In the genomic region with DNA sequence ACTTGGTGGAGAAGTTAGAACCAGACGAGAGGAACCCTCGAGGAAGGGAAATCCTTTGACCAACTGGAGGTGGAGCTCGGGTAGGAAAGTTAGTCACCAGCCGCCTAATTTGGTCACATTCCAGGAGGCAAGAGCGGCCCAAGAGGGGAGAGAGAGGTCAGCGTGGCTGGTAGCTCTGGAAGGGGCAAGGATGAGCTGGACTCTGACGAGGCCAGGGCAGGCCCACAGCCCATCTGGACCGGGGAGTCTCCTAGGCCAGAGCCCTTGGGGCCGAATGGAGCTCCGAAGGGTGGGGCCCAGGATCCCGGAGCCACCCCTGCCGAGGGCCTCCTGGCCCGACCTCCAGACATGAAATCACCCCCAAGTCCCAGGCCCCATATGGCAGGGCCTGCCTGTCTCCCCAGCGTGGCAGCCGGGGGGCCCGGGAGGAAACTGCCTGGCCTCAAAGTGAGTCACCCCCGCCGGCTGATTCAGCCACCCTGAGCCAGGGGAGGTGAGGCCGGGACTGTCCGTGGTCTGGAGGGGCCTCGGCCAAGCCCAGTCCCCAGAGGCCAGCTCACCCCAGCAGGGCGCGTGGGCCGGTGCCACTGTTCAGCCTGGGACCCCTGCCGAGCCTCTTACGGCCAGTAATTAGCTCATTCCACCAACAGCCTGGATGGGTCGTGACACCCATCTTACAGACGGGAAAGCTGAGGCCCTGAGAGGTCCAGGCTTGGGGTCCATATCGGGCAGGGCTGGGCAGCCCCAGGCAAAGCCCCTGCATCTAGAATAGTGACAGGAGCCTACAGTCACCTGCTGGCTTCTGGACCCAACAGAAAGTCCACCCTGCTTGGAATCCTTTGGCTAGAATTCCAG, we compare ENCODE assay signal across 8 cellular contexts. TPM values are rescaled to one million over a fixed set of nuclear protein-coding genes. Genes with fewer than 3 reads are reported as not detected.
DNase-seq lines count a peak whose midpoint lies in the region; ATAC-seq, FAIRE-seq and TF ChIP-seq lines count a peak whose summit lies in the region.

No MANE protein-coding gene starts in this region.

- H3K4me3 Mint-ChIP-seq in neural progenitor cell = no peak overlapping the region

- POLR2A ChIA-PET in endothelial cell of umbilical vein (lab: Charles Lee) = interaction anchor here (0.6 kb wide), 1 partner anchor 22 kb away, joined by 3 read pairs; no protein-coding TSS in a partner anchor

- H3K9me3 ChIP-seq in endothelial cell of umbilical vein (replicated peaks; ENCODE audit: control insufficient read depth, insufficient read depth, low read length) = no peaks in the 10 kb centered on the region
- no peaks in the 10 kb centered on the region for H3K9me3 ChIP-seq in neural progenitor cell (ENCODE audit: low read depth)
- H3K9me3 ChIP-seq in effector memory CD4-positive, alpha-beta T cell (ENCODE audit: control insufficient read depth, low read length) = no peaks in the 10 kb centered on the region

- in situ Hi-C loops in Caki2 (cut with HindIII; ENCODE audit: low pct_unique_long_range_greater_than_20kb, low sequenced_read_pairs) = no loop called here

- DNase-seq in Caki2 (ENCODE audit: low read depth) (peak; percentile 87), LHCN-M2 (ENCODE audit: low read depth) (peak; percentile 99), endothelial cell of umbilical vein (ENCODE audit: low read depth, low spot score) (peak; percentile 82), neural progenitor cell (ENCODE audit: low spot score) (no peak), NCI-H345 treated with DMSO at 0.1 percent for 48 hours (lab: John Stamatoyannopoulos, UW; ENCODE audit: unreplicated experiment) (no peak), DMS53 treated with DMSO at 0.1 percent for 48 hours (lab: John Stamatoyannopoulos, UW; ENCODE audit: unreplicated experiment) (no peak)
- DNase-seq in effector memory CD4-positive, alpha-beta T cell = no peak

- H3K9ac ChIP-seq in endothelial cell of umbilical vein (replicated peaks; ENCODE audit: extremely low read depth, insufficient read depth, low read length) = peak overlapping the region; percentile 61
- H3K9ac ChIP-seq in neural progenitor cell = no peak overlapping the region

- H3K79me2 ChIP-seq in endothelial cell of umbilical vein (ENCODE audit: control insufficient read depth, insufficient read depth, low read length) = no peaks in the 10 kb centered on the region
- no peaks in the 10 kb centered on the region for H3K79me2 ChIP-seq in neural progenitor cell (ENCODE audit: low read depth)

- TSS peak; percentile 80 for BruUV-seq in endothelial cell of umbilical vein (replicated peaks; lab: Mats Ljungman, UMichigan)

- H3K9me3 Mint-ChIP-seq in neural progenitor cell = no peaks in the 10 kb centered on the region

- H3K4me3 ChIP-seq in endothelial cell of umbilical vein (replicated peaks in 1 of 3; ENCODE audit: insufficient read depth in 1 of 3, low read depth in 1 of 3, low read length in 3 of 3) (no peak overlapping the region), neural progenitor cell (no peak overlapping the region)
- H3K4me3 ChIP-seq in effector memory CD4-positive, alpha-beta T cell (ENCODE audit: insufficient read depth, low read depth, low read length, poor library complexity, severe bottlenecking) = no peak overlapping the region

- peak overlapping the region; percentile 47 for H2AFZ ChIP-seq in endothelial cell of umbilical vein (ENCODE audit: low read depth, low read length)
- no peak overlapping the region for H2AFZ ChIP-seq in neural progenitor cell (replicated peaks)

- peak; percentile 98 for FAIRE-seq in endothelial cell of umbilical vein (lab: Jason Lieb, UNC)

- ATAC-seq in GM19023 (IDR thresholded peaks at IDR 0.05; ENCODE audit: unreplicated experiment) = no peak

- dilution Hi-C loops in endothelial cell of umbilical vein (cut with MboI; ENCODE audit: extremely low pct_ligation_motif_present, low sequenced_read_pairs) = no loop called here

- no peak overlapping the region for H3K4me2 ChIP-seq in endothelial cell of umbilical vein (ENCODE audit: insufficient read depth, low read length)
- H3K4me2 ChIP-seq in neural progenitor cell = no peak overlapping the region

- H3K9me1 ChIP-seq in endothelial cell of umbilical vein (replicated peaks; ENCODE audit: control insufficient read depth, extremely low read depth, insufficient read depth, low read length) = no peaks in the 10 kb centered on the region

- H3K36me3 ChIP-seq in endothelial cell of umbilical vein (ENCODE audit: control insufficient read depth in 2 of 2, extremely low read depth in 1 of 2, insufficient read depth in 2 of 2, low read length in 2 of 2) (no peaks in the 10 kb centered on the region), neural progenitor cell (no peaks in the 10 kb centered on the region)
- no peaks in the 10 kb centered on the region for H3K36me3 ChIP-seq in effector memory CD4-positive, alpha-beta T cell (ENCODE audit: control insufficient read depth, insufficient read depth, low read length)

- H3K4me1 Mint-ChIP-seq in neural progenitor cell = peaks cover 13% of the 10 kb centered on the region

- no peaks in the 10 kb centered on the region for H3K36me3 Mint-ChIP-seq in neural progenitor cell

- peak overlapping the region; percentile 92 for H3K27ac Mint-ChIP-seq in neural progenitor cell

- TF ChIP-seq CTCF in endothelial cell of umbilical vein (IDR thresholded peaks at IDR 0.05; ENCODE audit: extremely low read depth in 1 of 2, insufficient read depth in 1 of 2, low read depth in 1 of 2, low read length in 2 of 2) = no peak
- no peak for TF ChIP-seq CTCF in neural progenitor cell (IDR thresholded peaks at IDR 0.05)

- H3K27me3 ChIP-seq in endothelial cell of umbilical vein (ENCODE audit: control insufficient read depth in 2 of 2, insufficient read depth in 2 of 2, low read length in 2 of 2) = no peaks in the 10 kb centered on the region
- no peaks in the 10 kb centered on the region for H3K27me3 ChIP-seq in neural progenitor cell
- no peaks in the 10 kb centered on the region for H3K27me3 ChIP-seq in effector memory CD4-positive, alpha-beta T cell (replicated peaks; ENCODE audit: control insufficient read depth, insufficient read depth, low read length, poor library complexity, severe bottlenecking)

- no peaks in the 10 kb centered on the region for H4K20me1 ChIP-seq in endothelial cell of umbilical vein (replicated peaks; ENCODE audit: control insufficient read depth, extremely low read depth, insufficient read depth, low read length)
- H4K20me1 ChIP-seq in neural progenitor cell (ENCODE audit: low read depth) = no peaks in the 10 kb centered on the region

- intact Hi-C loops in endothelial cell of umbilical vein (cut with micrococcal nuclease) = loop anchor here (1.0 kb wide), 1 partner anchor 61 kb away; no protein-coding TSS in a partner anchor

- no peaks in the 10 kb centered on the region for H3F3A ChIP-seq in neural progenitor cell (ENCODE audit: low read depth)

- H3K27me3 Mint-ChIP-seq in neural progenitor cell (ENCODE audit: insufficient read depth, low read depth) = peaks cover 3% of the 10 kb centered on the region

- CTCF ChIA-PET in endothelial cell of umbilical vein (lab: Charles Lee) = interaction anchor here (0.7 to 1.7 kb wide), 14 partner anchors 10 to 330 kb away, joined by 3 to 5 read pairs (median 4); a partner anchor contains a TSS

- H3K4me1 ChIP-seq in endothelial cell of umbilical vein (ENCODE audit: control insufficient read depth, extremely low read depth, insufficient read depth, low read length) (peaks cover 28% of the 10 kb centered on the region), neural progenitor cell (peaks cover 8% of the 10 kb centered on the region)
- H3K4me1 ChIP-seq in effector memory CD4-positive, alpha-beta T cell (ENCODE audit: control insufficient read depth, insufficient read depth, low read length, poor library complexity, severe bottlenecking) = no peaks in the 10 kb centered on the region

- no peak for TF ChIP-seq POLR2A in endothelial cell of umbilical vein (IDR thresholded peaks at IDR 0.05; ENCODE audit: low read depth, low read length)

- H3K27ac ChIP-seq in endothelial cell of umbilical vein (ENCODE audit: insufficient read depth, low read depth, low read length) (peak overlapping the region; percentile 87), neural progenitor cell (no peak overlapping the region)
- H3K27ac ChIP-seq in effector memory CD4-positive, alpha-beta T cell (ENCODE audit: insufficient read depth, low read length, poor library complexity, severe bottlenecking) = no peak overlapping the region

TF ChIP-seq in endothelial cell of umbilical vein, 7 proteins besides CTCF, POLR2A, EP300 and RAD21:
- TF ChIP-seq, protein P1, sequence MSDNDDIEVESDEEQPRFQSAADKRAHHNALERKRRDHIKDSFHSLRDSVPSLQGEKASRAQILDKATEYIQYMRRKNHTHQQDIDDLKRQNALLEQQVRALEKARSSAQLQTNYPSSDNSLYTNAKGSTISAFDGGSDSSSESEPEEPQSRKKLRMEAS (IDR thresholded peaks at IDR 0.05; ENCODE audit: insufficient read depth, insufficient read length) = no peak
- TF ChIP-seq FOS (IDR thresholded peaks at IDR 0.05; ENCODE audit: borderline replicate concordance, insufficient read depth, low read length) = peak; percentile 93
- TF ChIP-seq POLR2AphosphoS5 (IDR thresholded peaks at IDR 0.05; ENCODE audit: insufficient read depth, low read depth, low read length) = peak; percentile 55
TF ChIP-seq in endothelial cell of umbilical vein: peak in this region for 2.

RNA-seq across cellular contexts. Expression of a gene that starts 23.5 kb away (rescaled TPM):
- total RNA-seq in Caki2 (2014; rRNA removed; shearing (Covaris generic); ENCODE audit: low replicate concordance) = 24.6 and 25.8 TPM in 2 replicates
- total RNA-seq in LHCN-M2 (2014; rRNA removed) (33.7 and 37.0 TPM in 2 replicates), endothelial cell of umbilical vein (62.4 and 68.1 TPM in 2 replicates), neural progenitor cell (ENCODE audit: low replicate concordance) (9.8 and 13.7 TPM in 2 replicates)
- polyA plus RNA-seq in LHCN-M2 (2012) = 40.0 TPM
- polyA plus RNA-seq in endothelial cell of umbilical vein = 17.4 and 23.2 TPM in 2 replicates
- 17.9 and 24.0 TPM in 2 replicates for polyA plus RNA-seq in endothelial cell of umbilical vein (2011; cell fraction: cytosol; rRNA removed)
- polyA plus RNA-seq in endothelial cell of umbilical vein (2011; cell fraction: nucleus; rRNA removed) = 20.1 and 24.5 TPM in 2 replicates
- polyA plus RNA-seq in endothelial cell of umbilical vein (2012) = 14.5 and 16.4 TPM in 2 replicates
- polyA minus RNA-seq in endothelial cell of umbilical vein = 51.3 and 58.0 TPM in 2 replicates
- polyA minus RNA-seq in endothelial cell of umbilical vein (2011; cell fraction: cytosol; rRNA and poly(A)+ RNA removed) = 23.2 TPM
- polyA minus RNA-seq in endothelial cell of umbilical vein (2011; cell fraction: nucleus; rRNA and poly(A)+ RNA removed) = 8.3 and 12.9 TPM in 2 replicates

Comparison
In these comparisons a context has a peak if more than half of its experiments do, and no peak if none do; other contexts are left out.
1. DNase-seq: peak in Caki2 (single experiment), LHCN-M2 (single experiment) and endothelial cell of umbilical vein (single experiment); none in neural progenitor cell (single experiment), NCI-H345 treated with DMSO at 0.1 percent for 48 hours (single experiment), DMS53 treated with DMSO at 0.1 percent for 48 hours (single experiment) and effector memory CD4-positive, alpha-beta T cell (0 of 3).